8 cellular contexts compared by ENCODE assay signal in the genomic region with DNA sequence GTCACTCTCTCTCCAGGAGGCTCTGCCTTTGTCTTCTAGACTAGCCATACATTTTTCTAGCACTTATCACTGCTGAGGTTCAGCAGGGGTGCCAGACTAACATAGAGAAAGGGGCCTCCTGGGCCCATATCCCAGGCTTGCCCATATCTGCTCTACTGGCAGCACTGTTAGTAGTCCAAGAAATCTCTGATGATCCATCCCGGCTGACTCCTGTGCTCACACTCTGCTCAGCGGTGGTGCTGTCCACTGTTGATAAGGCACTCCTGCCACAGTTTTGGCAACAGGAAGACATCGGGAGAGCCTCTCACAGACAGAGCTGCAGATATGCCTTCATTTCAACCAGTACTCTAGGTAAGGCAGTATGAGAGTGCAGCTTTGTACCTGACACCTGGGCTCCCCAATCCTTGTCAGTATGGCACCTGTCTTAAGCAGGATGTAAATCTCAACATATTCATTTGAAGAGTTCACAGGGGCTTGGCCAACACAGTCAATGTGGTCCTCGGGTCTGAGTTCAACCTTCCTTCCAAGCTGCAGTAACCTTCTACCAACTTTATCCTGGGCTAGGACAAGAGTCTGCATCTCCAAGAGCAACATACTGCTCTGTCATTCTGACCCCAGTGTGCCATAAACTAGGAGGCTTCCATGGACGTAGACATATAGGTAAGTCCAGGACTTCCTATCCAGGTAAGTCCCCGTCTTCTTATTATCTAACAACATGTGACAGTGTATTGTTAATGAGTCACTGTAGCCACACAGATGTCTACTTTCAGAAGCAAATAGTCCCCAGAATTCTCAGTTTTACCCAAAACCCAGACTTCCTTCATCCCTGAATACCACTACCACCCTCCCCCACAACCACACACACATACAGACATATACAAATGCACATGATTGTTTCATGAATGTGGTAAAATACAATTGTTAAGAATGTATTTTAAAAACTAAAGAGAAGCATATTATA. TPM values are rescaled to one million over a fixed set of nuclear protein-coding genes. Genes with fewer than 3 reads are reported as not detected.
DNase-seq lines count a peak whose midpoint lies in the region; ATAC-seq, FAIRE-seq and TF ChIP-seq lines count a peak whose summit lies in the region.

No MANE protein-coding gene starts in this region.

- 0 out of 2 replicates have a peak, but pooled peaks cover 5% of the 10 kb centered on the region for H3K36me3 Mint-ChIP-seq in WTC11
- peaks cover 9 to 28% (median 25%) of the 10 kb centered on the region in 3 donors for H3K36me3 Mint-ChIP-seq in naive thymus-derived CD8-positive, alpha-beta T cell

- POLR2A ChIA-PET in WTC11 (lab: Charles Lee): interaction anchor here (0.5 kb wide), 1 partner anchor 176 kb away, joined by 5 read pairs; no protein-coding TSS in a partner anchor
- POLR2A ChIA-PET in naive thymus-derived CD8-positive, alpha-beta T cell (lab: Charles Lee): interaction anchor here (1.1 to 6.4 kb wide), 2 partner anchors 16 to 21 kb away, joined by 3 to 88 read pairs; a partner anchor contains a TSS

- CTCF ChIA-PET in WTC11 (lab: Charles Lee): no interaction called here

- no peaks in the 10 kb centered on the region for H3K27me3 Mint-ChIP-seq in WTC11 (ENCODE audit: low read depth)
- H3K27me3 Mint-ChIP-seq in naive thymus-derived CD8-positive, alpha-beta T cell: no peaks in the 10 kb centered on the region

- DNase-seq in GM19239 (ENCODE audit: insufficient read length, low spot score) (no peak), WTC11 (ENCODE audit: low spot score) (no peak), superior temporal gyrus (ENCODE audit: extremely low spot score) (no peak), AML-193 (lab: John Stamatoyannopoulos, UW) (no peak), activated gamma-delta T cell treated with Interleukin-2 at 50 U/mL for 16 hours (no peak), islet precursor cell (no peak)
- no peak for DNase-seq in naive thymus-derived CD8-positive, alpha-beta T cell

- peaks cover 64% of the 10 kb centered on the region for H3K4me1 Mint-ChIP-seq in WTC11
- H3K4me1 Mint-ChIP-seq in naive thymus-derived CD8-positive, alpha-beta T cell: peaks cover 45 to 94% (median 87%) of the 10 kb centered on the region in 4 donors

- ATAC-seq in HG02943 (IDR thresholded peaks at IDR 0.05; ENCODE audit: low read depth, unreplicated experiment) (peak; percentile 87), WTC11 (peak; percentile 14)
- ATAC-seq in naive thymus-derived CD8-positive, alpha-beta T cell: peak; percentile 25 to 28

- H3K4me3 Mint-ChIP-seq in WTC11: no peak overlapping the region
- H3K4me3 Mint-ChIP-seq in naive thymus-derived CD8-positive, alpha-beta T cell: peak overlapping the region in 7 of 10 donors; percentile 0 to 62 (median 36)

- FAIRE-seq in GM19239 (lab: Jason Lieb, UNC): peak; percentile 77

- no peaks in the 10 kb centered on the region for H3K9me3 Mint-ChIP-seq in WTC11
- H3K9me3 Mint-ChIP-seq in naive thymus-derived CD8-positive, alpha-beta T cell: no peaks in the 10 kb centered on the region

- no peak for TF ChIP-seq CTCF in WTC11 (IDR thresholded peaks at IDR 0.05)

- H3K27ac Mint-ChIP-seq in WTC11: no peak overlapping the region
- H3K27ac Mint-ChIP-seq in naive thymus-derived CD8-positive, alpha-beta T cell: peak overlapping the region in 9 of 10 donors; percentile 23 to 84 (median 66)

TF ChIP-seq in WTC11, 78 proteins besides CTCF, POLR2A, EP300 and RAD21 (continues in another document):
- TF ChIP-seq, protein P1, sequence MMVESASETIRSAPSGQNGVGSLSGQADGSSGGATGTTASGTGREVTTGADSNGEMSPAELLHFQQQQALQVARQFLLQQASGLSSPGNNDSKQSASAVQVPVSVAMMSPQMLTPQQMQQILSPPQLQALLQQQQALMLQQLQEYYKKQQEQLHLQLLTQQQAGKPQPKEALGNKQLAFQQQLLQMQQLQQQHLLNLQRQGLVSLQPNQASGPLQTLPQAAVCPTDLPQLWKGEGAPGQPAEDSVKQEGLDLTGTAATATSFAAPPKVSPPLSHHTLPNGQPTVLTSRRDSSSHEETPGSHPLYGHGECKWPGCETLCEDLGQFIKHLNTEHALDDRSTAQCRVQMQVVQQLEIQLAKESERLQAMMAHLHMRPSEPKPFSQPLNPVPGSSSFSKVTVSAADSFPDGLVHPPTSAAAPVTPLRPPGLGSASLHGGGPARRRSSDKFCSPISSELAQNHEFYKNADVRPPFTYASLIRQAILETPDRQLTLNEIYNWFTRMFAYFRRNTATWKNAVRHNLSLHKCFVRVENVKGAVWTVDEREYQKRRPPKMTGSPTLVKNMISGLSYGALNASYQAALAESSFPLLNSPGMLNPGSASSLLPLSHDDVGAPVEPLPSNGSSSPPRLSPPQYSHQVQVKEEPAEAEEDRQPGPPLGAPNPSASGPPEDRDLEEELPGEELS (CRISPR knock-in tag; IDR thresholded peaks at IDR 0.05): no peak
- TF ChIP-seq OVOL2 (CRISPR knock-in tag; IDR thresholded peaks at IDR 0.05; ENCODE audit: borderline replicate concordance) (no peak), EMX1 (CRISPR knock-in tag; IDR thresholded peaks at IDR 0.05) (no peak), ATF1 (CRISPR knock-in tag; IDR thresholded peaks at IDR 0.05) (no peak), TEAD1 (CRISPR knock-in tag; IDR thresholded peaks at IDR 0.05) (no peak), NR2C2 (CRISPR knock-in tag; IDR thresholded peaks at IDR 0.05) (no peak), FOXJ3 (CRISPR knock-in tag; IDR thresholded peaks at IDR 0.05; ENCODE audit: borderline replicate concordance) (no peak), JUN (CRISPR knock-in tag; IDR thresholded peaks at IDR 0.05) (no peak), ELF4 (CRISPR knock-in tag; IDR thresholded peaks at IDR 0.05; ENCODE audit: low read depth) (no peak)
- TF ChIP-seq, protein P2, sequence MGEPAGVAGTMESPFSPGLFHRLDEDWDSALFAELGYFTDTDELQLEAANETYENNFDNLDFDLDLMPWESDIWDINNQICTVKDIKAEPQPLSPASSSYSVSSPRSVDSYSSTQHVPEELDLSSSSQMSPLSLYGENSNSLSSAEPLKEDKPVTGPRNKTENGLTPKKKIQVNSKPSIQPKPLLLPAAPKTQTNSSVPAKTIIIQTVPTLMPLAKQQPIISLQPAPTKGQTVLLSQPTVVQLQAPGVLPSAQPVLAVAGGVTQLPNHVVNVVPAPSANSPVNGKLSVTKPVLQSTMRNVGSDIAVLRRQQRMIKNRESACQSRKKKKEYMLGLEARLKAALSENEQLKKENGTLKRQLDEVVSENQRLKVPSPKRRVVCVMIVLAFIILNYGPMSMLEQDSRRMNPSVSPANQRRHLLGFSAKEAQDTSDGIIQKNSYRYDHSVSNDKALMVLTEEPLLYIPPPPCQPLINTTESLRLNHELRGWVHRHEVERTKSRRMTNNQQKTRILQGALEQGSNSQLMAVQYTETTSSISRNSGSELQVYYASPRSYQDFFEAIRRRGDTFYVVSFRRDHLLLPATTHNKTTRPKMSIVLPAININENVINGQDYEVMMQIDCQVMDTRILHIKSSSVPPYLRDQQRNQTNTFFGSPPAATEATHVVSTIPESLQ (CRISPR knock-in tag; IDR thresholded peaks at IDR 0.05): no peak
- TF ChIP-seq, protein P3, sequence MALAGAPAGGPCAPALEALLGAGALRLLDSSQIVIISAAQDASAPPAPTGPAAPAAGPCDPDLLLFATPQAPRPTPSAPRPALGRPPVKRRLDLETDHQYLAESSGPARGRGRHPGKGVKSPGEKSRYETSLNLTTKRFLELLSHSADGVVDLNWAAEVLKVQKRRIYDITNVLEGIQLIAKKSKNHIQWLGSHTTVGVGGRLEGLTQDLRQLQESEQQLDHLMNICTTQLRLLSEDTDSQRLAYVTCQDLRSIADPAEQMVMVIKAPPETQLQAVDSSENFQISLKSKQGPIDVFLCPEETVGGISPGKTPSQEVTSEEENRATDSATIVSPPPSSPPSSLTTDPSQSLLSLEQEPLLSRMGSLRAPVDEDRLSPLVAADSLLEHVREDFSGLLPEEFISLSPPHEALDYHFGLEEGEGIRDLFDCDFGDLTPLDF (CRISPR knock-in tag; IDR thresholded peaks at IDR 0.05): no peak
- TF ChIP-seq, protein P4, sequence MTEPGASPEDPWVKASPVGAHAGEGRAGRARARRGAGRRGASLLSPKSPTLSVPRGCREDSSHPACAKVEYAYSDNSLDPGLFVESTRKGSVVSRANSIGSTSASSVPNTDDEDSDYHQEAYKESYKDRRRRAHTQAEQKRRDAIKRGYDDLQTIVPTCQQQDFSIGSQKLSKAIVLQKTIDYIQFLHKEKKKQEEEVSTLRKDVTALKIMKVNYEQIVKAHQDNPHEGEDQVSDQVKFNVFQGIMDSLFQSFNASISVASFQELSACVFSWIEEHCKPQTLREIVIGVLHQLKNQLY (CRISPR knock-in tag; IDR thresholded peaks at IDR 0.05): no peak
- TF ChIP-seq, protein P5, sequence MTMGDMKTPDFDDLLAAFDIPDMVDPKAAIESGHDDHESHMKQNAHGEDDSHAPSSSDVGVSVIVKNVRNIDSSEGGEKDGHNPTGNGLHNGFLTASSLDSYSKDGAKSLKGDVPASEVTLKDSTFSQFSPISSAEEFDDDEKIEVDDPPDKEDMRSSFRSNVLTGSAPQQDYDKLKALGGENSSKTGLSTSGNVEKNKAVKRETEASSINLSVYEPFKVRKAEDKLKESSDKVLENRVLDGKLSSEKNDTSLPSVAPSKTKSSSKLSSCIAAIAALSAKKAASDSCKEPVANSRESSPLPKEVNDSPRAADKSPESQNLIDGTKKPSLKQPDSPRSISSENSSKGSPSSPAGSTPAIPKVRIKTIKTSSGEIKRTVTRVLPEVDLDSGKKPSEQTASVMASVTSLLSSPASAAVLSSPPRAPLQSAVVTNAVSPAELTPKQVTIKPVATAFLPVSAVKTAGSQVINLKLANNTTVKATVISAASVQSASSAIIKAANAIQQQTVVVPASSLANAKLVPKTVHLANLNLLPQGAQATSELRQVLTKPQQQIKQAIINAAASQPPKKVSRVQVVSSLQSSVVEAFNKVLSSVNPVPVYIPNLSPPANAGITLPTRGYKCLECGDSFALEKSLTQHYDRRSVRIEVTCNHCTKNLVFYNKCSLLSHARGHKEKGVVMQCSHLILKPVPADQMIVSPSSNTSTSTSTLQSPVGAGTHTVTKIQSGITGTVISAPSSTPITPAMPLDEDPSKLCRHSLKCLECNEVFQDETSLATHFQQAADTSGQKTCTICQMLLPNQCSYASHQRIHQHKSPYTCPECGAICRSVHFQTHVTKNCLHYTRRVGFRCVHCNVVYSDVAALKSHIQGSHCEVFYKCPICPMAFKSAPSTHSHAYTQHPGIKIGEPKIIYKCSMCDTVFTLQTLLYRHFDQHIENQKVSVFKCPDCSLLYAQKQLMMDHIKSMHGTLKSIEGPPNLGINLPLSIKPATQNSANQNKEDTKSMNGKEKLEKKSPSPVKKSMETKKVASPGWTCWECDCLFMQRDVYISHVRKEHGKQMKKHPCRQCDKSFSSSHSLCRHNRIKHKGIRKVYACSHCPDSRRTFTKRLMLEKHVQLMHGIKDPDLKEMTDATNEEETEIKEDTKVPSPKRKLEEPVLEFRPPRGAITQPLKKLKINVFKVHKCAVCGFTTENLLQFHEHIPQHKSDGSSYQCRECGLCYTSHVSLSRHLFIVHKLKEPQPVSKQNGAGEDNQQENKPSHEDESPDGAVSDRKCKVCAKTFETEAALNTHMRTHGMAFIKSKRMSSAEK (CRISPR knock-in tag; IDR thresholded peaks at IDR 0.05; ENCODE audit: borderline replicate concordance): no peak

RNA-seq across cellular contexts. Expression of a gene that starts 16.2 kb away (rescaled TPM):
- 11.9 to 25.4 TPM (median 16.3 TPM) in 3 replicates for total RNA-seq in WTC11 (2021)
- total RNA-seq in naive thymus-derived CD8-positive, alpha-beta T cell: 10 to 100 TPM; 79.5 to 89.2 TPM
- 10 to 100 TPM; 15.2 to 29.6 (median 16.3) TPM for polyA plus RNA-seq in naive thymus-derived CD8-positive, alpha-beta T cell

Comparison
In these comparisons a context has a peak if more than half of its experiments do, and no peak if none do; other contexts are left out.
1. ATAC-seq: peak in every context shown above with its lines; median percentile 87 in HG02943; 26 in naive thymus-derived CD8-positive, alpha-beta T cell; 14 in WTC11.